ENCODE assay signal across 19 cellular contexts in genomic region chr6:50271266-50271665, GRCh38.
"Had no signal": no experiment of that assay in that cellular context is flagged by ENCODE, and none has a peak within 500 bp of the region (broad histone marks: within the 10 kb centered on the region; RNA-seq: fewer than 3 reads in every experiment).

No MANE protein-coding gene starts in this region.

- H3K36me3 ChIP-seq: transverse colon, vagina had no signal

- ATAC-seq: activated CD4-positive, CD25-positive, alpha-beta regulatory T cell treated with anti-CD3 and anti-CD28 coated beads, Interleukin-2, amount 50 U/mL, for 24 hours; activated CD8-positive, alpha-beta T cell treated with anti-CD3 and anti-CD28 coated beads, Interleukin-2, amount 10 ng/mL, durations not matched to agents 7 days and 5 days; activated T-cell treated with anti-CD3 and anti-CD28 coated beads, Interleukin-2, amount 50 U/mL, for 4 hours; body of pancreas; esophagus mucosa; left lobe of liver had no signal

- FAIRE-seq: endometrium had no signal

- H3K27me3 ChIP-seq: body of pancreas, transverse colon, vagina had no signal

- H3K4me1 ChIP-seq: body of pancreas, transverse colon, vagina had no signal

- H3K9me3 ChIP-seq: body of pancreas, transverse colon, vagina had no signal

- H3K27ac ChIP-seq: body of pancreas, coronary artery, transverse colon, vagina had no signal

- DNase-seq: activated CD4-positive, alpha-beta T cell treated with anti-CD3 and anti-CD28 coated beads, Interleukin-2, amount 10 ng/mL, durations not matched to agents 7 days and 5 days; activated CD8-positive, alpha-beta T cell treated with anti-CD3 and anti-CD28 coated beads, Interleukin-2, amount 10 ng/mL, durations not matched to agents 7 days and 5 days; activated naive CD4-positive, alpha-beta T cell treated with anti-CD3 and anti-CD28 coated beads for 36 hours; activated T-cell treated with anti-CD3 and anti-CD28 coated beads, Interleukin-2, amount 50 U/mL, for 4 hours; body of pancreas; central memory CD4-positive, alpha-beta T cell; hippocampal formation; islet precursor cell; occipital lobe; retina; stimulated activated CD4-positive, alpha-beta T cell treated with anti-CD3 and anti-CD28 coated beads, Interleukin-12 subunit alpha, Interleukin-12 subunit beta, amount 100 ng/mL, for 4 hours; stimulated activated CD4-positive, alpha-beta T cell treated with anti-CD3 and anti-CD28 coated beads, Interleukin-2, amount 100 ng/mL, for 24 hours; transverse colon had no signal

- H3K4me3 ChIP-seq: body of pancreas, coronary artery, transverse colon, vagina had no signal
